Comparison of ENCODE assay signal across 13 cellular contexts in the genomic region with DNA sequence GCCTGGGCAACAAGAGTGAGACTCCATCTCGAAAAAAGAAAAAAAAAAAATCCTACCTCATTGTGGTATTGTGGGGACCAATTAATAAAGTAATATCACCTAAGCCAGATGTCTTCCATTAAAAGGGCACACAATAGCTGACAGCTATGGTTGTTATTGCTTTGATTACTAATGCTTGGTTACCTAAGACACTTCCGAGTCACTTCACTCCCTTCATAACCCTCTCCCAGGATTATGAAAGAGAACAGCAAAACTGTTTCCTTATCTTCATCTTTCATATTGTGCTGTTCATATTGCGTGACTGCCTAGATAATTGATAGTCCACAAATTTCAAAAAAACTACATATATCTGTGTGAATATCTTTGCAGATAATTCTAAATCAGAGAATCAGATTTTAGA. TPM values are rescaled to one million over a fixed set of nuclear protein-coding genes. Genes with fewer than 3 reads are reported as not detected.
DNase-seq lines count a peak whose midpoint lies in the region; ATAC-seq and TF ChIP-seq lines count a peak whose summit lies in the region.
"Had no signal": no experiment of that assay in that cellular context is flagged by ENCODE, and none has a peak within 500 bp of the region (broad histone marks: within the 10 kb centered on the region; RNA-seq: fewer than 3 reads in every experiment).

No MANE protein-coding gene starts in this region.

- TF ChIP-seq CTCF in AG10803 (conservative IDR thresholded peaks at IDR 0.05; ENCODE audit: low read length) (no peak), mammary epithelial cell (conservative IDR thresholded peaks at IDR 0.05 in 1 of 2, IDR thresholded peaks at IDR 0.05 in 1 of 2; ENCODE audit: extremely low read depth in 1 of 2, insufficient read depth in 1 of 2, low read depth in 1 of 2, low read length in 2 of 2) (no peak)

- H3K4me1 ChIP-seq in mammary epithelial cell (ENCODE audit: insufficient read depth, low read length) (peaks cover 20% of the 10 kb centered on the region), aorta (ENCODE audit: control insufficient read depth in 1 of 2, insufficient read depth in 2 of 2, low read length in 2 of 2) (no peaks in the 10 kb centered on the region)

- H4K20me1 ChIP-seq in mammary epithelial cell (ENCODE audit: insufficient read depth, low read length): no peaks in the 10 kb centered on the region

- dilution Hi-C loops in mammary epithelial cell (cut with HindIII; ENCODE audit: low sequenced_read_pairs): no loop called here

- no peak overlapping the region for H2AFZ ChIP-seq in mammary epithelial cell (ENCODE audit: low read depth, low read length)

- no peak overlapping the region for H3K4me3 ChIP-seq in AG10803 (ENCODE audit: low read length)
- no peak overlapping the region for H3K4me3 ChIP-seq in mammary epithelial cell (replicated peaks in 1 of 3; ENCODE audit: insufficient read depth in 1 of 3, low read depth in 2 of 3, low read length in 3 of 3)
- H3K4me3 ChIP-seq in aorta (ENCODE audit: low read length in 2 of 2): no peak overlapping the region
- H3K4me3 ChIP-seq: transverse colon had no signal

- WGBS in mammary epithelial cell (ENCODE audit: low coverage, missing lambda C conversion rate): 38% methylated on average over 3 of the region's 3 CpGs
- 88 to 94% methylated on average over 3 of the region's 3 CpGs for WGBS in aorta, 2 donors

- H3K27ac ChIP-seq in mammary epithelial cell (ENCODE audit: insufficient read depth, low read depth, low read length) (peak overlapping the region; percentile 90), aorta (ENCODE audit: low read depth in 1 of 2, low read length in 2 of 2) (no peak overlapping the region)
- H3K27ac ChIP-seq: transverse colon had no signal

- H3K36me3 ChIP-seq in mammary epithelial cell (ENCODE audit: insufficient read depth, low read length) (no peaks in the 10 kb centered on the region), aorta (ENCODE audit: control insufficient read depth in 1 of 2, insufficient read depth in 2 of 2, low read length in 1 of 2) (no peaks in the 10 kb centered on the region)
- H3K36me3 ChIP-seq: transverse colon had no signal

- no peak for ATAC-seq in aorta (ENCODE audit: low FRiP score)

- H3K27me3 ChIP-seq in mammary epithelial cell (ENCODE audit: insufficient read depth, low read length) (no peaks in the 10 kb centered on the region), aorta (ENCODE audit: control insufficient read depth in 1 of 2, insufficient read depth in 2 of 2, low read length in 1 of 2) (no peaks in the 10 kb centered on the region)
- H3K27me3 ChIP-seq: transverse colon had no signal

- H3K79me2 ChIP-seq in mammary epithelial cell (ENCODE audit: insufficient read depth, low read length): no peaks in the 10 kb centered on the region

- H3K9ac ChIP-seq in mammary epithelial cell (ENCODE audit: insufficient read depth, low read length): peak overlapping the region; percentile 27

- intact Hi-C loops in mammary epithelial cell (cut with micrococcal nuclease): loop anchor here (1.0 to 10.0 kb wide), 4 partner anchors 10 to 573 kb away; a partner anchor contains a TSS
- intact Hi-C loops in aorta (cut with DNase I): no loop called here

- in situ Hi-C loops in mammary epithelial cell (cut with MboI; ENCODE audit: low sequenced_read_pairs in 2 of 2): no loop called here

- BruUV-seq in mammary epithelial cell (replicated peaks; lab: Mats Ljungman, UMichigan): TSS peak; percentile 98

- peak; percentile 55 for DNase-seq in AG10803 (ENCODE audit: low read depth)
- DNase-seq in LHCN-M2 (ENCODE audit: low read depth): peak; percentile 34
- peak; percentile 70 for DNase-seq in mammary epithelial cell
- DNase-seq in iris pigment epithelial cell (ENCODE audit: low read depth): peak; percentile 69
- DNase-seq in NCI-H524 treated with DMSO at 0.1 percent for 48 hours (lab: John Stamatoyannopoulos, UW): no peak
- DNase-seq in aorta: no peak
- DNase-seq in activated T-cell treated with anti-CD3 and anti-CD28 coated beads, Interleukin-2, amount 50 U/mL, for 48 hours: no peak
- no peak for DNase-seq in activated naive CD4-positive, alpha-beta T cell treated with anti-CD3 and anti-CD28 coated beads, Interleukin-2, amount 50 U/mL, for 16 hours
- DNase-seq: activated CD4-positive, alpha-beta memory T cell treated with anti-CD3 and anti-CD28 coated beads for 36 hours; AML-193; NCI-H1105 treated with DMSO at 0.1 percent for 48 hours; NCI-H2227 treated with DMSO at 0.1 percent for 48 hours; transverse colon had no signal

- CTCF ChIA-PET in mammary epithelial cell (lab: Charles Lee; ENCODE audit: low non-redundant PET): interaction anchor here (0.6 kb wide), 1 partner anchor 258 kb away, joined by 8 read pairs; no protein-coding TSS in a partner anchor

- peak overlapping the region; percentile 54 for H3K4me2 ChIP-seq in mammary epithelial cell (ENCODE audit: insufficient read depth, low read depth, low read length)

- H3K9me3 ChIP-seq in mammary epithelial cell (replicated peaks; ENCODE audit: insufficient read depth, low read length) (no peaks in the 10 kb centered on the region), aorta (ENCODE audit: control insufficient read depth, low read length) (no peaks in the 10 kb centered on the region)
- H3K9me3 ChIP-seq: transverse colon had no signal

RNA-seq across cellular contexts. Expression of a gene that starts 10.3 kb away (rescaled TPM):
- total RNA-seq in LHCN-M2 (2014; rRNA removed) (54.4 and 70.6 TPM in 2 replicates), mammary epithelial cell (100 to 1,000 TPM in 1 of 2 donors, 10 to 100 TPM in 1; 49.0 to 113 TPM), aorta (10 to 100 TPM; 50.6 to 81.1 TPM)
- 31.7 TPM for polyA plus RNA-seq in LHCN-M2 (2012)
- polyA plus RNA-seq in mammary epithelial cell (45.2 TPM), aorta (10 to 100 TPM; 20.6 to 30.1 TPM)
- 50.3 TPM for polyA minus RNA-seq in mammary epithelial cell

RNA-seq across cellular contexts. Expression of a gene that starts 27.8 kb away (rescaled TPM):
- total RNA-seq in LHCN-M2 (2014; rRNA removed): 9.1 and 10.5 TPM in 2 replicates
- 3.3 TPM for polyA plus RNA-seq in LHCN-M2 (2012)
- total RNA-seq in mammary epithelial cell: 1 to 10 TPM; 5.9 to 9.3 TPM
- polyA plus RNA-seq in mammary epithelial cell: 2.3 TPM
- 4.4 TPM for polyA minus RNA-seq in mammary epithelial cell
- total RNA-seq in aorta: 1 to 10 TPM; 7.8 to 8.3 TPM
- 1 to 10 TPM in 1 of 2 donors, under 1 TPM in 1; 0.88 to 2.1 TPM for polyA plus RNA-seq in aorta

Comparison
In these comparisons a context has a peak if more than half of its experiments do, and no peak if none do; other contexts are left out.
1. DNase-seq: peak in AG10803 (single experiment), LHCN-M2 (single experiment), mammary epithelial cell (single experiment) and iris pigment epithelial cell (single experiment); none in NCI-H524 treated with DMSO at 0.1 percent for 48 hours (single experiment), aorta (0 of 2), activated T-cell treated with anti-CD3 and anti-CD28 coated beads, Interleukin-2, amount 50 U/mL, for 48 hours (0 of 2) and activated naive CD4-positive, alpha-beta T cell treated with anti-CD3 and anti-CD28 coated beads, Interleukin-2, amount 50 U/mL, for 16 hours (single experiment).